In the genomic region with DNA sequence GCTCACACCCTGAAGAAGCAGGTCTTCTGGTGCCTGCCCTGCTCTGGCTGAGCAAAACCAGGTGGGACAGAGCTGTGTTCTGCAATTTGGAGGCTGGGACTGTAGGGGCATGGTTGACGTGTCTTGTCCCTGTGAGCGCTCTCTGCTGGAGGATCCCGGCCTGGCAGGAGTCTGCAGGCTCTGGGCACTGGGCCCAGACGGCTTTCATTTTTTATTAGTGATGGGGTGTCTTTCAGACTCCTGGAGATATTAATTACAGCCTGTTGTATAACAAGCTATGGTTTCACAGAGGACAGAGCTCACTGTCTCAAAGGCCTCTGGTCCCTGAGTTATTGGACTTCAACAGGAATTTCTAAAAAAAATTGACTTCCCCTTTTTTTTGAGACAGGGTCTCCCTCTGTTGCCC, we compare ENCODE assay signal across 8 cellular contexts.
DNase-seq lines count a peak whose midpoint lies in the region; ATAC-seq and TF ChIP-seq lines count a peak whose summit lies in the region.

No MANE protein-coding gene starts in this region.

- H3K27ac ChIP-seq in 22Rv1 = no peak overlapping the region

- peak; percentile 73 for ATAC-seq in HG02678 (IDR thresholded peaks at IDR 0.05; ENCODE audit: unreplicated experiment)

- DNase-seq in NCI-H446 treated with DMSO at 0.1 percent for 48 hours (lab: John Stamatoyannopoulos, UW) = peak; percentile 10
- peak; percentile 72 for DNase-seq in activated CD8-positive, alpha-beta memory T cell treated with anti-CD3 and anti-CD28 coated beads, Interleukin-2, amount 50 U/mL, for 48 hours
- DNase-seq in fibroblast of peridontal ligament (ENCODE audit: extremely low read depth) = peak; percentile 7
- DNase-seq in nucleus accumbens (lab: John Stamatoyannopoulos, UW) = peak in 29 of 56 donors; percentile 7 to 69 (median 23)
- DNase-seq in NCI-H345 treated with DMSO at 0.1 percent for 48 hours (lab: John Stamatoyannopoulos, UW; ENCODE audit: unreplicated experiment) = no peak

- peak; percentile 76 for TF ChIP-seq CTCF in 22Rv1 (IDR thresholded peaks at IDR 0.05)
- peak; percentile 80 for TF ChIP-seq CTCF in GM12873 (IDR thresholded peaks at IDR 0.05; ENCODE audit: insufficient read depth, low read depth, low read length, missing control alignments)
